ENCODE assay signal across 19 cellular contexts in genomic region chr7:10537764-10538163, GRCh38.
"Had no signal": no experiment of that assay in that cellular context is flagged by ENCODE, and none has a peak within 500 bp of the region (broad histone marks: within the 10 kb centered on the region; RNA-seq: fewer than 3 reads in every experiment).

No MANE protein-coding gene starts in this region.

- H3K4me3 ChIP-seq: gastrocnemius medialis, left ventricle myocardium inferior, prostate gland, right atrium auricular region, upper lobe of right lung had no signal

- ATAC-seq: esophagus mucosa, gastrocnemius medialis, upper lobe of right lung had no signal

- H3K27me3 ChIP-seq: gastrocnemius medialis, right atrium auricular region, upper lobe of right lung had no signal

- DNase-seq: activated CD4-positive, alpha-beta memory T cell treated with anti-CD3 and anti-CD28 coated beads for 36 hours; activated gamma-delta T cell treated with Interleukin-2 at 50 U/mL for 16 hours; activated T-cell treated with anti-CD3 and anti-CD28 coated beads for 4 hours; cerebellar nuclear complex; effector CD8-positive, alpha-beta T cell; gastrocnemius medialis; immature natural killer cell; kidney glomerular epithelial cell; left ventricle myocardium inferior; mammary epithelial cell; occipital lobe; stimulated activated CD4-positive, alpha-beta T cell treated with anti-CD3 and anti-CD28 coated beads, Interleukin-12 subunit alpha, Interleukin-12 subunit beta, amount 100 ng/mL, for 4 hours; stimulated activated CD4-positive, alpha-beta T cell treated with anti-CD3 and anti-CD28 coated beads, Interleukin-1b, Interleukin-23, amount 100 ng/mL, for 48 hours; stimulated activated CD8-positive, alpha-beta memory T cell treated with anti-CD3 and anti-CD28 coated beads, Interleukin-4, amount 100 ng/mL, for 48 hours; stimulated activated naive CD4-positive, alpha-beta T cell; upper lobe of right lung had no signal

- H3K27ac ChIP-seq: gastrocnemius medialis, left ventricle myocardium inferior, prostate gland, right atrium auricular region, upper lobe of right lung had no signal
